Comparison of ENCODE assay signal across 25 cellular contexts in genomic region chr13:99587893-99588606, GRCh38.
"Had no signal": no experiment of that assay in that cellular context is flagged by ENCODE, and none has a peak within 500 bp of the region (broad histone marks: within the 10 kb centered on the region; RNA-seq: fewer than 3 reads in every experiment).

No MANE protein-coding gene starts in this region.

- H3K27ac ChIP-seq: neutrophil, pancreas, psoas muscle, right lobe of liver, sigmoid colon, stomach, thoracic aorta, thyroid gland, tibial nerve, upper lobe of left lung, vagina had no signal

- FAIRE-seq: pancreas, small intestine, urothelium cell line had no signal

- DNase-seq: nephron progenitor cell; nucleus accumbens; pancreas; psoas muscle; right cardiac atrium; right lobe of liver; sigmoid colon; small intestine; stimulated activated CD4-positive, alpha-beta T cell treated with anti-CD3 and anti-CD28 coated beads, Interleukin-15, amount 100 ng/mL, for 24 hours; stimulated activated CD4-positive, alpha-beta T cell treated with anti-CD3 and anti-CD28 coated beads, Interleukin-2, amount 100 ng/mL, for 24 hours; stimulated activated CD4-positive, alpha-beta T cell treated with anti-CD3 and anti-CD28 coated beads, Interleukin-2, amount 100 ng/mL, for 48 hours; stimulated activated CD4-positive, alpha-beta T cell treated with anti-CD3 and anti-CD28 coated beads, Interleukin-4, amount 100 ng/mL, for 24 hours; stimulated activated naive B cell treated with anti-CD40 and anti-IgM and Interleukin-4, amounts not matched to agents 10 μg/mL and 1 μg/mL and 100 μg/mL, for 72 hours; stimulated activated naive CD4-positive, alpha-beta T cell treated with Interleukin-2 at 50 U/mL for 16 hours; stomach; thyroid gland; trophoblast cell; upper lobe of left lung had no signal

- ATAC-seq: natural killer cell treated with Interleukin-12 subunit alpha and Interleukin-12 subunit beta and Interleukin-15 and Interleukin-18, amount 100 ng/mL, for 72 hours; pancreas; psoas muscle; right cardiac atrium; right lobe of liver; stimulated activated effector memory CD8-positive, alpha-beta T cell treated with anti-CD3 and anti-CD28 coated beads, Interleukin-12 subunit alpha, Interleukin-12 subunit beta, amount 100 ng/mL, for 72 hours; stimulated activated naive B cell treated with anti-CD40 and anti-IgM and Interleukin-4, amounts not matched to agents 10 μg/mL and 1 μg/mL and 100 μg/mL, for 72 hours had no signal
